11 cellular contexts compared by ENCODE assay signal in genomic region chr7:133309333-133309732, GRCh38.
"Had no signal": no experiment of that assay in that cellular context is flagged by ENCODE, and none has a peak within 500 bp of the region (broad histone marks: within the 10 kb centered on the region; RNA-seq: fewer than 3 reads in every experiment).

No MANE protein-coding gene starts in this region.

- H2AFZ ChIP-seq: GM23248, GM23338 had no signal

- H3K4me3 Mint-ChIP-seq: GM23338, H9, HFFc6 had no signal

- H3K27ac ChIP-seq: GM23248 had no signal

- H3K4me2 ChIP-seq: GM23338 had no signal

- DNase-seq: GM23248, GOT3, H7, H9, HCEC 1CT, HFFc6 had no signal

- ATAC-seq: GM23338, HCT116 had no signal

- H3K27ac Mint-ChIP-seq: GM23338, H9, HFFc6 had no signal

- H3K9ac ChIP-seq: GM23248 had no signal

- H3K9me3 ChIP-seq: HAP-1 had no signal

- H3K4me3 ChIP-seq: GM23248, GM23338, HAP-1 had no signal

- H3K9me3 Mint-ChIP-seq: GM23338, H9, HFFc6 had no signal

- FAIRE-seq: H1, H54 had no signal
